Comparison of ENCODE assay signal across 8 cellular contexts in the genomic region with DNA sequence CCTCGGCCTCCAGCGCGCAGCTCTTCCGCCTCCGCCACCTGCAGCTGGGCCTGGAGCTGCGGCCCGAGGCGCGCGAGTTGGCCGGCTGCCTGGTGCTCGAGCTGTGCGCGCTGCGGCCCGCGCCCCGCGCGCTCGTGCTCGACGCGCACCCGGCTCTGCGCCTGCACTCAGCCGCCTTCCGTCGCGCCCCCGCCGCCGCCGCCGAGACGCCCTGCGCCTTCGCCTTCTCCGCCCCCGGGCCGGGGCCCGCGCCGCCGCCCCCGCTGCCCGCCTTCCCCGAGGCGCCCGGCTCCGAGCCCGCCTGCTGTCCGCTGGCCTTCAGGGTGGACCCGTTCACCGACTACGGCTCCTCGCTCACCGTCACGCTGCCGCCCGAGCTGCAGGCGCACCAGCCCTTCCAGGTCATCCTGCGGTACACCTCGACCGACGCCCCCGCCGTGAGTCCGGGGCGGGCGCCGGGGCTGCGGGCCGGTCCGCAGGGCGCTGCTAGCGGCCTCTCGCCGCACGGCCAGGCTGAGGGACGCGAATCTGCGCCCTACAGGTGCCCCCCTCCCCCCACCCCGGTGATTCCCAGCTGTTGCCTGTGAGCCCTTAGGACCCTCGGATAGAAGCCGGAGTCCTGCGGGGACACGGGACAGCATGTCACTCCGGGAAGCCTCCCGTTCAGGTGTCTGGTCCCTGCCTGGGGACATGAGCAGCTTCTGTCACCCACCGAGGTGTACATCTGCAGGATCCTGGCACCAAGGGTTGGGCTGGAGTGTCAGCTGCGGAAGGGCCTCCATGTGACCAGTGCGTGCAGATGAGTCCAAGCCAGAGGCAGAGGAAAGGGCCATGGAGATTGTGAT. TPM values are rescaled to one million over a fixed set of nuclear protein-coding genes. Genes with fewer than 3 reads are reported as not detected.
DNase-seq lines count a peak whose midpoint lies in the region; ATAC-seq lines count a peak whose summit lies in the region.

No MANE protein-coding gene starts in this region.

- DNase-seq in GDM1 (lab: John Stamatoyannopoulos, UW) (peak; percentile 61), NAMALWA (ENCODE audit: low spot score) (peak; percentile 64), lung microvascular endothelial cell (ENCODE audit: low read depth in 2 of 2) (peak; percentile 81), A172 (ENCODE audit: low spot score) (no peak)
- peak; percentile 39 to 43 for DNase-seq in activated CD4-positive, alpha-beta T cell treated with anti-CD3 and anti-CD28 coated beads, Interleukin-2, amount 50 U/mL, for 4 hours
- peak; percentile 26 for DNase-seq in effector CD8-positive, alpha-beta T cell (lab: John Stamatoyannopoulos, UW)
- DNase-seq in stimulated activated naive CD8-positive, alpha-beta T cell treated with anti-CD3 and anti-CD28 coated beads, Interleukin-15, Interleukin-2, amounts not matched to agents 100 U/mL and 50 U/mL, for 24 hours = peak; percentile 44

- peak; percentile 7 for ATAC-seq in GM21717 (IDR thresholded peaks at IDR 0.05; ENCODE audit: unreplicated experiment)
- no peak for ATAC-seq in stimulated activated naive CD8-positive, alpha-beta T cell treated with anti-CD3 and anti-CD28 coated beads, Interleukin-15, Interleukin-2, amounts not matched to agents 100 U/mL and 50 U/mL, for 24 hours

RNA-seq across cellular contexts. Expression of a gene that starts 0.6 kb away (rescaled TPM):
- total RNA-seq in lung microvascular endothelial cell = 16.6 and 19.8 TPM in 2 replicates
- total RNA-seq in A172 (2014; rRNA removed; shearing (Covaris generic)) = 13.5 and 19.8 TPM in 2 replicates

RNA-seq across cellular contexts. Expression of a gene that starts 8.7 kb away (rescaled TPM):
- 2.0 and 2.2 TPM in 2 replicates for total RNA-seq in lung microvascular endothelial cell
- 12.3 and 12.6 TPM in 2 replicates for total RNA-seq in A172 (2014; rRNA removed; shearing (Covaris generic))

RNA-seq across cellular contexts. Expression of a gene that starts 11.1 kb away (rescaled TPM):
- total RNA-seq in lung microvascular endothelial cell = 3.5 and 6.0 TPM in 2 replicates
- 8.0 and 8.9 TPM in 2 replicates for total RNA-seq in A172 (2014; rRNA removed; shearing (Covaris generic))

RNA-seq across cellular contexts. Expression of a gene that starts 17.6 kb away (rescaled TPM):
- total RNA-seq in lung microvascular endothelial cell = 15.7 and 31.2 TPM in 2 replicates
- total RNA-seq in A172 (2014; rRNA removed; shearing (Covaris generic)) = 15.4 and 22.2 TPM in 2 replicates

RNA-seq across cellular contexts. Expression of a gene that starts 56.4 kb away (rescaled TPM):
- total RNA-seq in lung microvascular endothelial cell = 0.40 TPM in 1 of 2 replicates, not detected in the other
- 0.17 and 2.7 TPM in 2 replicates for total RNA-seq in A172 (2014; rRNA removed; shearing (Covaris generic))
